Comparison of ENCODE assay signal across 20 cellular contexts in the genomic region with DNA sequence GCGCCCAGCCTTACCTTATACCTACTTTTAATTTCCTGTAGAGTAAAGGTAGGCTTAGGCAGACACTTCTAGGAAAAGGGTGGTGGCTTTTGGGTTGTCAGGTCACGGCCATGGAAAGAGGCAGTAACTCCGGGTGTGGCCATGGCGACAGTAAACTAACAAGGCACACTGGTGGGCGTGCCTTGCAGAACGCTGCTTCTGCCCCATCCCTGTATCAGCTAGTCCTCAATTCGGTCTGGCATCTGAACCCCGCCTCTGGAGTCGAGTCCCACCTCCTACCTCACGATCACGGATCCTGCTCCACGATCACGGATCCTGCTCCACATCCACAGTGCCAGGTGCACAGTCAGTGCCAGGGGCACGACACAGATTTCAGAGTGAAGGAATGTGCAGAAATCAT. TPM values are rescaled to one million over a fixed set of nuclear protein-coding genes. Genes with fewer than 3 reads are reported as not detected.
A peak's percentile ranks its signal among the peaks of the same experiment; 100 is the strongest.
DNase-seq lines count a peak whose midpoint lies in the region; ATAC-seq, FAIRE-seq and TF ChIP-seq lines count a peak whose summit lies in the region.
"Had no signal": no experiment of that assay in that cellular context is flagged by ENCODE, and none has a peak within 500 bp of the region (broad histone marks: within the 10 kb centered on the region; RNA-seq: fewer than 3 reads in every experiment).

No MANE protein-coding gene starts in this region.

- peak; percentile 77 for ATAC-seq in esophagus mucosa
- ATAC-seq in GM18861 (IDR thresholded peaks at IDR 0.05; ENCODE audit: unreplicated experiment), result no peak
- ATAC-seq in stimulated activated naive CD8-positive, alpha-beta T cell treated with anti-CD3 and anti-CD28 coated beads, Interleukin-15, Interleukin-2, amounts not matched to agents 100 U/mL and 50 U/mL, for 24 hours, result no peak

- no peak for FAIRE-seq in frontal cortex (lab: Jason Lieb, UNC)
- FAIRE-seq: astrocyte, H54 had no signal

- H3K36me3 ChIP-seq in HAP-1 (replicated peaks) (peaks cover 21% of the 10 kb centered on the region), Karpas-422 (ENCODE audit: insufficient read depth, low read length) (no peaks in the 10 kb centered on the region)
- H3K36me3 ChIP-seq: right atrium auricular region had no signal

- H3K4me1 ChIP-seq in HAP-1, result peaks cover 29% of the 10 kb centered on the region
- H3K4me1 ChIP-seq in Karpas-422 (ENCODE audit: low read length), result peaks cover 13% of the 10 kb centered on the region

- H4K20me1 ChIP-seq in Karpas-422 (ENCODE audit: insufficient read depth, low read depth, low read length), result no peaks in the 10 kb centered on the region

- no peak overlapping the region for H3K27ac ChIP-seq in Karpas-422 (ENCODE audit: low read length)
- H3K27ac ChIP-seq: esophagus muscularis mucosa, right atrium auricular region had no signal

- no peaks in the 10 kb centered on the region for H3K9me2 ChIP-seq in Karpas-422 (replicated peaks; ENCODE audit: insufficient read depth, low read length)

- no peaks in the 10 kb centered on the region for H3K9me3 Mint-ChIP-seq in progenitor cell of endocrine pancreas (ENCODE audit: low read depth)
- H3K9me3 Mint-ChIP-seq: activated CD4-positive, alpha-beta T cell treated with anti-CD3 and anti-CD28 coated beads, Interleukin-2, amount 10 ng/mL, durations not matched to agents 24 days and 14 days; neural crest cell had no signal

- peak overlapping the region; percentile 77 for H3K4me3 ChIP-seq in AG10803 (ENCODE audit: low read length)
- H3K4me3 ChIP-seq in HAP-1, result peak overlapping the region; percentile 55; the same call in 1 of the 2 replicates
- no peak overlapping the region for H3K4me3 ChIP-seq in Karpas-422 (ENCODE audit: low read length)

- in situ Hi-C loops in HAP-1 (cut with MboI; ENCODE audit: low sequenced_read_pairs), result loop anchor here (5.0 kb wide), 1 partner anchor 142 kb away; no protein-coding TSS in a partner anchor

- H2AFZ ChIP-seq in Karpas-422 (ENCODE audit: low read length), result no peak overlapping the region

- peaks cover 31% of the 10 kb centered on the region for H3K27me3 Mint-ChIP-seq in progenitor cell of endocrine pancreas
- H3K27me3 Mint-ChIP-seq: activated CD4-positive, alpha-beta T cell treated with anti-CD3 and anti-CD28 coated beads, Interleukin-2, amount 10 ng/mL, durations not matched to agents 24 days and 14 days had no signal

- no peak overlapping the region for H3K9ac ChIP-seq in Karpas-422 (ENCODE audit: low read length)

- no peak for TF ChIP-seq CTCF in AG10803 (conservative IDR thresholded peaks at IDR 0.05; ENCODE audit: low read length)
- no peak for TF ChIP-seq CTCF in progenitor cell of endocrine pancreas (IDR thresholded peaks at IDR 0.05; ENCODE audit: unreplicated experiment)

- no peak overlapping the region for H3K4me3 Mint-ChIP-seq in progenitor cell of endocrine pancreas (ENCODE audit: low read depth)
- H3K4me3 Mint-ChIP-seq: neural crest cell had no signal

- H3K9me3 ChIP-seq in HAP-1, result no peaks in the 10 kb centered on the region
- no peaks in the 10 kb centered on the region for H3K9me3 ChIP-seq in Karpas-422 (ENCODE audit: low read length)
- H3K9me3 ChIP-seq: esophagus muscularis mucosa, right atrium auricular region had no signal

- peak overlapping the region; percentile 5 for H3K27ac Mint-ChIP-seq in progenitor cell of endocrine pancreas
- H3K27ac Mint-ChIP-seq: activated CD4-positive, alpha-beta T cell treated with anti-CD3 and anti-CD28 coated beads, Interleukin-2, amount 10 ng/mL, durations not matched to agents 24 days and 14 days had no signal

- H3K4me1 Mint-ChIP-seq in progenitor cell of endocrine pancreas (ENCODE audit: low read depth), result peaks cover 15% of the 10 kb centered on the region

- H3K79me2 ChIP-seq in Karpas-422 (ENCODE audit: low read length), result no peaks in the 10 kb centered on the region

- H3K27me3 ChIP-seq in HAP-1 (ENCODE audit: low read depth) (no peaks in the 10 kb centered on the region), Karpas-422 (ENCODE audit: low read length) (no peaks in the 10 kb centered on the region)
- H3K27me3 ChIP-seq: esophagus muscularis mucosa, right atrium auricular region had no signal

- H3K4me2 ChIP-seq in Karpas-422 (ENCODE audit: low read depth, low read length, poor library complexity, severe bottlenecking), result no peak overlapping the region

- H3K36me3 Mint-ChIP-seq in progenitor cell of endocrine pancreas (ENCODE audit: insufficient read depth), result peaks cover 8% of the 10 kb centered on the region

- no peak for DNase-seq in AG10803 (ENCODE audit: low read depth)
- peak in 1 of 2 experiments; percentile 46 for DNase-seq in HAP-1 (ENCODE audit: low spot score in 2 of 2)
- no peak for DNase-seq in progenitor cell of endocrine pancreas (ENCODE audit: low spot score, unreplicated experiment)
- no peak for DNase-seq in frontal cortex (ENCODE audit: low spot score in 2 of 2)
- no peak for DNase-seq in Karpas-422
- DNase-seq in stimulated activated naive CD8-positive, alpha-beta T cell treated with anti-CD3 and anti-CD28 coated beads, Interleukin-15, Interleukin-2, amounts not matched to agents 100 U/mL and 50 U/mL, for 24 hours, result no peak
- DNase-seq: activated CD4-positive, alpha-beta T cell treated with anti-CD3 and anti-CD28 coated beads, Interleukin-2, amount 10 ng/mL, durations not matched to agents 24 days and 14 days; activated effector memory CD4-positive, alpha-beta T cell treated with Interleukin-2 at 50 U/mL for 16 hours; dermis blood vessel endothelial cell; DMS53; NCI-H1092; Right ventricle myocardium superior; stimulated activated CD4-positive, alpha-beta T cell treated with anti-CD3 and anti-CD28 coated beads, Interleukin-4, amount 100 ng/mL, for 1 hour had no signal

RNA-seq across cellular contexts. Expression of gene ADCY9, which starts 5.6 kb away (rescaled TPM):
- total RNA-seq in esophagus mucosa (5.3 TPM), progenitor cell of endocrine pancreas (4.9 and 6.9 TPM in 2 replicates), frontal cortex (6.5 TPM)
- 0.11 and 0.14 TPM in 2 replicates for total RNA-seq in Karpas-422 (2014; rRNA removed; shearing (Covaris generic); ENCODE audit: low replicate concordance)
